9 cellular contexts compared by ENCODE assay signal in the genomic region with DNA sequence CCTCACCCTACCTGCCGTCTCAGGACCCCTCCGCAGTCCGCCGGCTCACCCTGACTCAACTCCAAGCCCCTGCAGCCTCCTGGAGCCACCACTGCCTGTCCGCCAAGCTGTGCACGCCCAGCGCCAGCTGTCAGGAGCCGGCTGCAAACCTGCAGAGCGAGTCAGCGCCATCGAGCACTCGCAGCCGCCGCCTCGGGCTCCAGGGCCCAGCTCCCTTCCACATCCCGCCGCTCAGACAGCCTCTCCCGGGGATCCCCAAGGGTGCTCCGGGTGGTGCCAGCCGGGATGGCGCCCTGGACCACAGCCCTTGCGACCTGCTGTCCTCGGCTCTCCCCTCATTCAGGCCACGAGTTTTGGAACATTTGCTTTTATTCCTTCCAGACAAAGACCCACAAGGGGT. TPM values are rescaled to one million over a fixed set of nuclear protein-coding genes. Genes with fewer than 3 reads are reported as not detected.
A peak's percentile ranks its signal among the peaks of the same experiment; 100 is the strongest.
DNase-seq lines count a peak whose midpoint lies in the region; ATAC-seq, FAIRE-seq and TF ChIP-seq lines count a peak whose summit lies in the region.
"Had no signal": no experiment of that assay in that cellular context is flagged by ENCODE, and none has a peak within 500 bp of the region (broad histone marks: within the 10 kb centered on the region; RNA-seq: fewer than 3 reads in every experiment).

No MANE protein-coding gene starts in this region.

- intact Hi-C loops in kidney (cut with DNase I) (loop anchor here (10.0 kb wide), 1 partner anchor 142 kb away; no protein-coding TSS in a partner anchor), sigmoid colon (cut with DNase I) (no loop called here)

- peak; percentile 36 for ATAC-seq in stimulated activated naive CD8-positive, alpha-beta T cell treated with anti-CD3 and anti-CD28 coated beads, Interleukin-15, amount 100 ng/mL, for 72 hours
- ATAC-seq in stimulated activated naive CD8-positive, alpha-beta T cell treated with anti-CD3 and anti-CD28 coated beads, Interleukin-15, Interleukin-2, amounts not matched to agents 100 U/mL and 50 U/mL, for 24 hours: no peak
- ATAC-seq in RWPE2 (ENCODE audit: low read depth): peak; percentile 72

- no peak overlapping the region for H3K27ac Mint-ChIP-seq in stimulated activated naive CD8-positive, alpha-beta T cell treated with anti-CD3 and anti-CD28 coated beads, Interleukin-15, amount 100 ng/mL, for 72 hours

- H3K36me3 ChIP-seq in RWPE2 (ENCODE audit: low read depth) (no peaks in the 10 kb centered on the region), kidney (ENCODE audit: control insufficient read depth in 1 of 2, insufficient read depth in 2 of 2, low read length in 2 of 2) (no peaks in the 10 kb centered on the region), sigmoid colon (no peaks in the 10 kb centered on the region), MM.1S (replicated peaks; ENCODE audit: insufficient read depth, low read length) (no peaks in the 10 kb centered on the region)

- H3K4me1 Mint-ChIP-seq in stimulated activated naive CD8-positive, alpha-beta T cell treated with anti-CD3 and anti-CD28 coated beads, Interleukin-15, amount 100 ng/mL, for 72 hours: peaks cover 23% of the 10 kb centered on the region

- H3K9me3 ChIP-seq in RWPE2 (ENCODE audit: severe bottlenecking) (no peaks in the 10 kb centered on the region), kidney (ENCODE audit: control insufficient read depth in 1 of 2, low read length in 2 of 2) (no peaks in the 10 kb centered on the region), sigmoid colon (no peaks in the 10 kb centered on the region), MM.1S (replicated peaks; ENCODE audit: insufficient read depth, low read length) (no peaks in the 10 kb centered on the region)

- no peak for DNase-seq in stimulated activated naive CD8-positive, alpha-beta T cell treated with anti-CD3 and anti-CD28 coated beads, Interleukin-15, amount 100 ng/mL, for 72 hours
- DNase-seq in stimulated activated naive CD8-positive, alpha-beta T cell treated with anti-CD3 and anti-CD28 coated beads, Interleukin-15, Interleukin-2, amounts not matched to agents 100 U/mL and 50 U/mL, for 24 hours: no peak
- DNase-seq in RWPE2 (ENCODE audit: low spot score): peak; percentile 89
- peak; percentile 81 for DNase-seq in kidney
- DNase-seq in NCI-H187 (lab: John Stamatoyannopoulos, UW): no peak
- DNase-seq in sigmoid colon: no peak
- no peak for DNase-seq in cerebellar nuclear complex (lab: John Stamatoyannopoulos, UW)
- no peak for DNase-seq in MM.1S

- H3K27ac ChIP-seq in RWPE2 (ENCODE audit: poor library complexity, severe bottlenecking): no peak overlapping the region
- no peak overlapping the region for H3K27ac ChIP-seq in kidney (ENCODE audit: low read depth in 2 of 2, low read length in 2 of 2)
- no peak overlapping the region for H3K27ac ChIP-seq in sigmoid colon
- no peak overlapping the region for H3K27ac ChIP-seq in MM.1S (ENCODE audit: low read length)

- no peak for TF ChIP-seq POLR2A in sigmoid colon (IDR thresholded peaks at IDR 0.05)

- no peak overlapping the region for H3K9ac ChIP-seq in kidney (ENCODE audit: low read length in 2 of 2)
- no peak overlapping the region for H3K9ac ChIP-seq in MM.1S (ENCODE audit: low read length)

- no peak for TF ChIP-seq CTCF in RWPE2 (IDR thresholded peaks at IDR 0.05; ENCODE audit: poor library complexity, severe bottlenecking)
- no peak for TF ChIP-seq CTCF in kidney (IDR thresholded peaks at IDR 0.05; ENCODE audit: borderline replicate concordance, extremely low read depth, insufficient read depth)
- no peak for TF ChIP-seq CTCF in sigmoid colon (IDR thresholded peaks at IDR 0.05)
- TF ChIP-seq CTCF in MM.1S (IDR thresholded peaks at IDR 0.05; ENCODE audit: low read length): no peak

- H3K4me1 ChIP-seq in RWPE2 (ENCODE audit: insufficient read depth, poor library complexity, severe bottlenecking): no peaks in the 10 kb centered on the region
- H3K4me1 ChIP-seq in kidney (ENCODE audit: control insufficient read depth in 1 of 2, insufficient read depth in 1 of 2, low read depth in 1 of 2, low read length in 2 of 2): peaks cover 0 to 11% of the 10 kb centered on the region in 2 donors
- peaks cover 0 to 40% (median 33%) of the 10 kb centered on the region in 4 donors for H3K4me1 ChIP-seq in sigmoid colon
- no peaks in the 10 kb centered on the region for H3K4me1 ChIP-seq in MM.1S (ENCODE audit: low read length)

- H2AFZ ChIP-seq in MM.1S (ENCODE audit: low read length): no peak overlapping the region

- FAIRE-seq in kidney (lab: Jason Lieb, UNC): no peak
- FAIRE-seq: G401.6 had no signal

- H3K9me3 Mint-ChIP-seq in stimulated activated naive CD8-positive, alpha-beta T cell treated with anti-CD3 and anti-CD28 coated beads, Interleukin-15, amount 100 ng/mL, for 72 hours: no peaks in the 10 kb centered on the region

- no peak for TF ChIP-seq EP300 in sigmoid colon (IDR thresholded peaks at IDR 0.05)

- H3K27me3 ChIP-seq in RWPE2 (ENCODE audit: insufficient read depth, poor library complexity, severe bottlenecking): peaks cover 15% of the 10 kb centered on the region
- H3K27me3 ChIP-seq in sigmoid colon: peaks cover 0 to 12% (median 0%) of the 10 kb centered on the region in 3 donors
- no peaks in the 10 kb centered on the region for H3K27me3 ChIP-seq in MM.1S (replicated peaks; ENCODE audit: insufficient read depth, low read length)

- no peaks in the 10 kb centered on the region for H3K79me2 ChIP-seq in MM.1S (ENCODE audit: low read length)

- H3K4me3 ChIP-seq in RWPE2 (ENCODE audit: severe bottlenecking): no peak overlapping the region
- H3K4me3 ChIP-seq in kidney (ENCODE audit: low read length in 2 of 2): no peak overlapping the region
- peak overlapping the region in 1 of 4 donors; percentile 17 for H3K4me3 ChIP-seq in sigmoid colon
- no peak overlapping the region for H3K4me3 ChIP-seq in MM.1S (ENCODE audit: low read length)

- peak overlapping the region in 1 of 2 donors; percentile 27 for H3K4me3 Mint-ChIP-seq in stimulated activated naive CD8-positive, alpha-beta T cell treated with anti-CD3 and anti-CD28 coated beads, Interleukin-15, amount 100 ng/mL, for 72 hours

- H3K9me2 ChIP-seq in MM.1S (replicated peaks; ENCODE audit: insufficient read depth, low read length): no peaks in the 10 kb centered on the region

- no peak overlapping the region for H3K4me2 ChIP-seq in MM.1S (ENCODE audit: low read depth, low read length)

- 2 to 11% methylated on average over 24 of the region's 24 CpGs for WGBS in sigmoid colon, 2 donors

- peaks cover 43% of the 10 kb centered on the region for H3K27me3 Mint-ChIP-seq in stimulated activated naive CD8-positive, alpha-beta T cell treated with anti-CD3 and anti-CD28 coated beads, Interleukin-15, amount 100 ng/mL, for 72 hours

- no peaks in the 10 kb centered on the region for H4K20me1 ChIP-seq in MM.1S (ENCODE audit: insufficient read depth, low read length)

- H3F3A ChIP-seq in MM.1S (ENCODE audit: insufficient read depth, low read length): peaks cover 9% of the 10 kb centered on the region; the same call in 1 of the 2 replicates

RNA-seq across cellular contexts. Expression of gene TNNC2, which starts 4.2 kb away (rescaled TPM):
- total RNA-seq in kidney: not detected
- polyA plus RNA-seq in kidney (ENCODE audit: insufficient read depth, low read depth, low replicate concordance): 1.9 TPM
- 1 to 10 TPM in 1 of 4 donors, under 1 TPM in 1, not detected in 2; 0.95 to 1.6 TPM for total RNA-seq in sigmoid colon
- polyA plus RNA-seq in sigmoid colon: 10 to 100 TPM in 2 of 3 donors, 1 to 10 TPM in 1; 2.9 to 15.6 (median 10.2) TPM

RNA-seq across cellular contexts. Expression of gene UBE2C, which starts 10.4 kb away (rescaled TPM):
- total RNA-seq in kidney (2.4 TPM), sigmoid colon (1 to 10 TPM in 1 of 4 donors, not detected in 3; 3.3 TPM)
- polyA plus RNA-seq in kidney (ENCODE audit: insufficient read depth, low read depth, low replicate concordance) (2.0 TPM), sigmoid colon (10 to 100 TPM; 12.6 to 90.3 (median 29.6) TPM)

RNA-seq across cellular contexts. Expression of gene SNX21, which starts 10.7 kb away (rescaled TPM):
- total RNA-seq in kidney: 23.2 TPM
- polyA plus RNA-seq in kidney (ENCODE audit: insufficient read depth, low read depth, low replicate concordance): 35.6 TPM
- 10 to 100 TPM; 46.7 to 82.5 (median 52.2) TPM for total RNA-seq in sigmoid colon
- 10 to 100 TPM; 10.4 to 16.8 (median 15.2) TPM for polyA plus RNA-seq in sigmoid colon

RNA-seq across cellular contexts. Expression of gene DNTTIP1, which starts 31.1 kb away (rescaled TPM):
- 26.4 TPM for total RNA-seq in kidney
- polyA plus RNA-seq in kidney (ENCODE audit: insufficient read depth, low read depth, low replicate concordance): 34.7 TPM
- 10 to 100 TPM; 33.0 to 59.9 (median 40.6) TPM for total RNA-seq in sigmoid colon
- 100 to 1,000 TPM in 1 of 3 donors, 10 to 100 TPM in 2; 51.9 to 107 (median 71.4) TPM for polyA plus RNA-seq in sigmoid colon

RNA-seq across cellular contexts. Expression of gene WFDC3, which starts 31.2 kb away (rescaled TPM):
- total RNA-seq in kidney (1.2 TPM), sigmoid colon (1 to 10 TPM in 3 of 4 donors, not detected in 1; 2.9 to 7.7 (median 3.9) TPM)
- polyA plus RNA-seq in kidney (ENCODE audit: insufficient read depth, low read depth, low replicate concordance) (7.7 TPM), sigmoid colon (10 to 100 TPM in 2 of 3 donors, 1 to 10 TPM in 1; 4.6 to 19.2 (median 13.9) TPM)

Comparison
In these comparisons a context has a peak if more than half of its experiments do, and no peak if none do; other contexts are left out.
1. DNase-seq: peak in RWPE2 (single experiment) and kidney (single experiment); none in stimulated activated naive CD8-positive, alpha-beta T cell treated with anti-CD3 and anti-CD28 coated beads, Interleukin-15, amount 100 ng/mL, for 72 hours (0 of 2), stimulated activated naive CD8-positive, alpha-beta T cell treated with anti-CD3 and anti-CD28 coated beads, Interleukin-15, Interleukin-2, amounts not matched to agents 100 U/mL and 50 U/mL, for 24 hours (single experiment), NCI-H187 (0 of 2), sigmoid colon (single experiment), cerebellar nuclear complex (0 of 2) and MM.1S (single experiment).